22 cellular contexts compared by ENCODE assay signal in the genomic region with DNA sequence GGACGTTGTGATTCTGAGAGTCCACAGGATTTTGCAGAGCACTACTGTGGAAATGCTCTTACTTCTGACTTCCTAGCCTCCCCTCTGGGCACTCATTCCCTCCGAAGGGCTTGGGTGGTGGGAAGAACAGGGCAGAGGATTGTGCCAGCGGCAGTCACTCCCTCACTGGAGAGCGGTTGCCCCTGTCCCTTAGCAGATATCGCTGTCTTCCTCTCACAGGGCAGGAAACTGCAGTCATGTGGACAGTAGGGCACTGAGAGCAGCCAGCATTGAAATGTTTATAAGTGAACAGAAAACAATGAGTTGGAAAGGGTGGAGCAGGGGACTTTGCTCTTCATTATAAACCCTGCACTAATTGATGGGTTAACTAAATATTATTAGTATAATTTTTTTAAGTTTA. TPM values are rescaled to one million over a fixed set of nuclear protein-coding genes. Genes with fewer than 3 reads are reported as not detected.
DNase-seq lines count a peak whose midpoint lies in the region; ATAC-seq and TF ChIP-seq lines count a peak whose summit lies in the region.
"Had no signal": no experiment of that assay in that cellular context is flagged by ENCODE, and none has a peak within 500 bp of the region (broad histone marks: within the 10 kb centered on the region; RNA-seq: fewer than 3 reads in every experiment).

No MANE protein-coding gene starts in this region.

- no peak for ATAC-seq in HG02588 (IDR thresholded peaks at IDR 0.05; ENCODE audit: unreplicated experiment)
- ATAC-seq: HCT116; naive thymus-derived CD8-positive, alpha-beta T cell had no signal

- H3K4me1 Mint-ChIP-seq in CD14-positive monocyte = peaks cover 25% of the 10 kb centered on the region
- H3K4me1 Mint-ChIP-seq: activated CD4-positive, alpha-beta T cell treated with anti-CD3 and anti-CD28 coated beads, Interleukin-2, amount 10 ng/mL, durations not matched to agents 7 days and 5 days; activated naive CD8-positive, alpha-beta T cell treated with anti-CD3 and anti-CD28 coated beads, Interleukin-2, amount 10 ng/mL, durations not matched to agents 7 days and 5 days; naive thymus-derived CD8-positive, alpha-beta T cell had no signal

- intact Hi-C loops in CD14-positive monocyte (cut with micrococcal nuclease) = no loop called here
- intact Hi-C loops in lower leg skin (cut with DNase I; ENCODE audit: low total_unique reads) = no loop called here

- peak overlapping the region; percentile 73 to 91 (median 84) for H3K27ac Mint-ChIP-seq in CD14-positive monocyte
- H3K27ac Mint-ChIP-seq: activated CD4-positive, alpha-beta T cell treated with anti-CD3 and anti-CD28 coated beads, Interleukin-2, amount 10 ng/mL, durations not matched to agents 7 days and 5 days; activated naive CD8-positive, alpha-beta T cell treated with anti-CD3 and anti-CD28 coated beads, Interleukin-2, amount 10 ng/mL, durations not matched to agents 7 days and 5 days; naive thymus-derived CD8-positive, alpha-beta T cell; T-helper 1 cell treated with Interleukin-12 subunit alpha and Interleukin-12 subunit beta and Interleukin-4 antibody, amounts not matched to agents 30 μg/mL and 1 μg/mL, for 36 hours; type B pancreatic cell had no signal

- TF ChIP-seq CTCF in CD14-positive monocyte (IDR thresholded peaks at IDR 0.05) = no peak
- TF ChIP-seq CTCF in lower leg skin (IDR thresholded peaks at IDR 0.05) = no peak

- peak overlapping the region; percentile 78 to 91 for H3K4me3 Mint-ChIP-seq in CD14-positive monocyte
- H3K4me3 Mint-ChIP-seq: activated CD4-positive, alpha-beta T cell treated with anti-CD3 and anti-CD28 coated beads, Interleukin-2, amount 10 ng/mL, durations not matched to agents 7 days and 5 days; activated naive CD8-positive, alpha-beta T cell treated with anti-CD3 and anti-CD28 coated beads, Interleukin-2, amount 10 ng/mL, durations not matched to agents 7 days and 5 days; T-helper 1 cell treated with Interleukin-12 subunit alpha and Interleukin-12 subunit beta and Interleukin-4 antibody, amounts not matched to agents 30 μg/mL and 1 μg/mL, for 36 hours; type B pancreatic cell had no signal

- in situ Hi-C loops in SK-MEL-5 (cut with HindIII; ENCODE audit: low pct_unique_long_range_greater_than_20kb, low sequenced_read_pairs) = no loop called here

- no peak overlapping the region for H3K4me3 ChIP-seq in lower leg skin (ENCODE audit: low read depth, poor library complexity, severe bottlenecking)

- WGBS in lower leg skin, 2 donors = 57 to 65% methylated on average over 5 of the region's 5 CpGs

- H3K9me3 Mint-ChIP-seq in CD14-positive monocyte = peaks cover 0 to 3% (median 0%) of the 10 kb centered on the region in 7 donors
- H3K9me3 Mint-ChIP-seq: activated CD4-positive, alpha-beta T cell treated with anti-CD3 and anti-CD28 coated beads, Interleukin-2, amount 10 ng/mL, durations not matched to agents 7 days and 5 days; activated naive CD8-positive, alpha-beta T cell treated with anti-CD3 and anti-CD28 coated beads, Interleukin-2, amount 10 ng/mL, durations not matched to agents 7 days and 5 days; T-helper 1 cell treated with Interleukin-12 subunit alpha and Interleukin-12 subunit beta and Interleukin-4 antibody, amounts not matched to agents 30 μg/mL and 1 μg/mL, for 36 hours had no signal

- TF ChIP-seq POLR2A in lower leg skin (IDR thresholded peaks at IDR 0.05) = no peak

- DNase-seq in CD14-positive monocyte (ENCODE audit: low spot score) (peak; percentile 47), SK-MEL-5 (ENCODE audit: low read depth, low spot score) (peak; percentile 6), globus pallidus (ENCODE audit: low spot score) (peak; percentile 10), mucosa of gallbladder (ENCODE audit: low spot score) (peak; percentile 77), lower leg skin (ENCODE audit: low spot score in 2 of 2) (no peak), NCI-H2029 (lab: John Stamatoyannopoulos, UW) (no peak), DMS79 (lab: John Stamatoyannopoulos, UW) (no peak)
- DNase-seq: activated CD4-positive, alpha-beta T cell treated with anti-CD3 and anti-CD28 coated beads, Interleukin-2, amount 10 ng/mL, durations not matched to agents 7 days and 5 days; activated naive CD8-positive, alpha-beta T cell treated with anti-CD3 and anti-CD28 coated beads, Interleukin-2, amount 10 ng/mL, durations not matched to agents 7 days and 5 days; activated T-cell treated with anti-CD3 and anti-CD28 coated beads, Interleukin-2, amount 50 U/mL, for 1 hour; GF-D8; Karpas-422; naive thymus-derived CD8-positive, alpha-beta T cell; NCI-H1436; NCI-H510A treated with DMSO at 0.1 percent for 48 hours; retina; RPMI8226; stimulated activated CD8-positive, alpha-beta memory T cell treated with anti-CD3 and anti-CD28 coated beads, Interleukin-4, amount 100 ng/mL, for 48 hours had no signal

- H3K36me3 Mint-ChIP-seq in CD14-positive monocyte = no peaks in the 10 kb centered on the region
- H3K36me3 Mint-ChIP-seq: activated naive CD8-positive, alpha-beta T cell treated with anti-CD3 and anti-CD28 coated beads, Interleukin-2, amount 10 ng/mL, durations not matched to agents 7 days and 5 days; type B pancreatic cell had no signal

- H3K27me3 Mint-ChIP-seq in CD14-positive monocyte (ENCODE audit: low read depth in 3 of 3) = peaks cover 0 to 5% (median 0%) of the 10 kb centered on the region in 3 donors
- H3K27me3 Mint-ChIP-seq: type B pancreatic cell had no signal

RNA-seq across cellular contexts. Expression of a gene that starts 24.7 kb away (rescaled TPM):
- polyA plus RNA-seq in CD14-positive monocyte = 10 to 100 TPM; 20.8 to 32.7 TPM
- total RNA-seq in SK-MEL-5 (2014; rRNA removed; shearing (Covaris generic)) = 2.8 and 3.0 TPM in 2 replicates
- 7.1 and 18.5 TPM in 2 replicates for polyA plus RNA-seq in SK-MEL-5 (2015; cell fraction: cytosol; rRNA removed)
- polyA plus RNA-seq in SK-MEL-5 (2015; cell fraction: nucleus; rRNA removed) = 3.0 and 3.5 TPM in 2 replicates
- total RNA-seq in mucosa of gallbladder = 76.1 TPM
- 10 to 100 TPM; 38.7 to 81.5 (median 55.9) TPM for total RNA-seq in lower leg skin
- total RNA-seq: activated naive CD8-positive, alpha-beta T cell treated with anti-CD3 and anti-CD28 coated beads, Interleukin-2, amount 10 ng/mL, durations not matched to agents 7 days and 5 days; naive thymus-derived CD8-positive, alpha-beta T cell had no signal

Comparison
In these comparisons a context has a peak if more than half of its experiments do, and no peak if none do; other contexts are left out.
1. DNase-seq: peak in CD14-positive monocyte (single experiment), SK-MEL-5 (single experiment), globus pallidus (single experiment) and mucosa of gallbladder (single experiment); none in lower leg skin (0 of 2), NCI-H2029 (single experiment) and DMS79 (single experiment).